ENCODE assay signal across 21 cellular contexts in genomic region chrX:110013968-110014367, GRCh38.
"Had no signal": no experiment of that assay in that cellular context is flagged by ENCODE, and none has a peak within 500 bp of the region (broad histone marks: within the 10 kb centered on the region; RNA-seq: fewer than 3 reads in every experiment).

No MANE protein-coding gene starts in this region.

- H3K4me2 ChIP-seq: KMS-11 had no signal

- H3K4me3 ChIP-seq: K562, MG63, SJSA1, SK-N-MC had no signal

- DNase-seq: MG63, NCI-H1092, NCI-H1105 treated with DMSO at 0.1 percent for 48 hours, NCI-H1436, NCI-H2029, NCI-H2081 treated with DMSO at 0.1 percent for 48 hours, NCI-H2171, NCI-H226, NCI-H446, NCI-H510A, NCI-H524 treated with DMSO at 0.1 percent for 48 hours, NCI-H69, NCI-H774, Right ventricle myocardium superior, RPMI8226, SIG-M5 had no signal

- H3K4me3 Mint-ChIP-seq: IgD-negative memory B cell had no signal

- H3K27ac ChIP-seq: KMS-11, SJSA1, SK-N-MC had no signal

- H3K27me3 ChIP-seq: MG63, SJSA1 had no signal

- H3K27ac Mint-ChIP-seq: IgD-negative memory B cell had no signal

- H3K36me3 ChIP-seq: MG63, SJSA1 had no signal

- H3K9me3 ChIP-seq: MG63, SJSA1 had no signal

- H3K4me1 ChIP-seq: SJSA1 had no signal

- H3K9ac ChIP-seq: KMS-11 had no signal

- H3K27me3 Mint-ChIP-seq: IgD-negative memory B cell had no signal

- H3K9me3 Mint-ChIP-seq: IgD-negative memory B cell had no signal
